Comparison of ENCODE assay signal across 19 cellular contexts in genomic region chr3:192433704-192434103, GRCh38.
DNase-seq lines count a peak whose midpoint lies in the region; ATAC-seq lines count a peak whose summit lies in the region.
"Had no signal": no experiment of that assay in that cellular context is flagged by ENCODE, and none has a peak within 500 bp of the region (broad histone marks: within the 10 kb centered on the region; RNA-seq: fewer than 3 reads in every experiment).

No MANE protein-coding gene starts in this region.

- DNase-seq in Caki2 (ENCODE audit: low read depth) (peak; percentile 35), M059J (ENCODE audit: low read depth) (peak; percentile 33), left lobe of liver (ENCODE audit: low spot score) (peak; percentile 63), superior temporal gyrus (ENCODE audit: extremely low spot score) (no peak), NCI-H82 (lab: John Stamatoyannopoulos, UW) (no peak), NCI-H510A treated with DMSO at 0.1 percent for 48 hours (lab: John Stamatoyannopoulos, UW) (no peak)
- DNase-seq: activated B cell treated with CpG ODN at 0.5 μM for 24 hours; activated CD4-positive, alpha-beta memory T cell treated with anti-CD3 and anti-CD28 coated beads, Interleukin-2, amount 10 ng/mL, durations not matched to agents 7 days and 5 days; activated naive CD4-positive, alpha-beta T cell treated with Interleukin-2 at 50 U/mL for 16 hours; activated T-cell treated with anti-CD3 and anti-CD28 coated beads, Interleukin-2, amount 50 U/mL, for 1 hour; anterior cingulate cortex; CD8-positive, alpha-beta memory T cell; left colon; NCI-H1417; NCI-H774; PC-3 had no signal

- in situ Hi-C loops in Caki2 (cut with HindIII; ENCODE audit: low pct_unique_long_range_greater_than_20kb, low sequenced_read_pairs), result loop anchor here (25.0 kb wide), 1 partner anchor 1021 kb away; no protein-coding TSS in a partner anchor

- peak; percentile 50 for ATAC-seq in GM19043 (IDR thresholded peaks at IDR 0.05; ENCODE audit: low read depth, unreplicated experiment)
- peak; percentile 89 for ATAC-seq in left lobe of liver
- ATAC-seq in GM18868 (IDR thresholded peaks at IDR 0.05; ENCODE audit: unreplicated experiment), result no peak
- ATAC-seq: gastroesophageal sphincter, left colon, PC-3 had no signal

Comparison
In these comparisons a context has a peak if more than half of its experiments do, and no peak if none do; other contexts are left out.
1. DNase-seq: peak in Caki2 (single experiment), M059J (single experiment) and left lobe of liver (single experiment); none in superior temporal gyrus (single experiment), NCI-H82 (single experiment) and NCI-H510A treated with DMSO at 0.1 percent for 48 hours (single experiment).